ENCODE assay signal across 8 cellular contexts in genomic region chr16:78045865-78046581, GRCh38. TPM values are rescaled to one million over a fixed set of nuclear protein-coding genes. Genes with fewer than 3 reads are reported as not detected.
DNase-seq lines count a peak whose midpoint lies in the region; ATAC-seq and TF ChIP-seq lines count a peak whose summit lies in the region.

No MANE protein-coding gene starts in this region.

- H3K4me3 ChIP-seq in RWPE2 (ENCODE audit: severe bottlenecking), result no peak overlapping the region
- H3K4me3 ChIP-seq in lung, result no peak overlapping the region
- H3K4me3 ChIP-seq in effector memory CD4-positive, alpha-beta T cell (ENCODE audit: insufficient read depth, low read depth, low read length, poor library complexity, severe bottlenecking), result no peak overlapping the region

- no peaks in the 10 kb centered on the region for H3K9me3 ChIP-seq in RWPE2 (ENCODE audit: severe bottlenecking)
- peaks cover 0 to 3% of the 10 kb centered on the region in 2 donors for H3K9me3 ChIP-seq in lung (ENCODE audit: control insufficient read depth in 2 of 2, insufficient read depth in 1 of 2, low read length in 1 of 2)
- no peaks in the 10 kb centered on the region for H3K9me3 ChIP-seq in effector memory CD4-positive, alpha-beta T cell (ENCODE audit: control insufficient read depth, low read length)

- DNase-seq in RWPE2 (ENCODE audit: low spot score), result no peak
- DNase-seq in dermis blood vessel endothelial cell, result peak; percentile 81
- DNase-seq in lung (ENCODE audit: low spot score), result peak; percentile 70
- peak; percentile 11 for DNase-seq in stromal cell of bone marrow (ENCODE audit: low read depth)
- no peak for DNase-seq in effector memory CD4-positive, alpha-beta T cell

- no peak overlapping the region for H3K27ac ChIP-seq in RWPE2 (ENCODE audit: poor library complexity, severe bottlenecking)
- no peak overlapping the region for H3K27ac ChIP-seq in lung (ENCODE audit: low read depth in 1 of 2, low read length in 1 of 2)
- H3K27ac ChIP-seq in effector memory CD4-positive, alpha-beta T cell (ENCODE audit: insufficient read depth, low read length, poor library complexity, severe bottlenecking), result no peak overlapping the region

- 11 to 12% methylated on average over 45 of the region's 45 CpGs for WGBS in lung, 2 donors

- H3K36me3 ChIP-seq in RWPE2 (ENCODE audit: low read depth) (no peaks in the 10 kb centered on the region), lung (ENCODE audit: control insufficient read depth in 2 of 2, insufficient read depth in 2 of 2, low read length in 2 of 2) (no peaks in the 10 kb centered on the region)
- no peaks in the 10 kb centered on the region for H3K36me3 ChIP-seq in effector memory CD4-positive, alpha-beta T cell (ENCODE audit: control insufficient read depth, insufficient read depth, low read length)

- H3K27me3 ChIP-seq in RWPE2 (ENCODE audit: insufficient read depth, poor library complexity, severe bottlenecking) (peaks cover 3% of the 10 kb centered on the region), lung (ENCODE audit: control insufficient read depth, insufficient read depth) (no peaks in the 10 kb centered on the region)
- H3K27me3 ChIP-seq in effector memory CD4-positive, alpha-beta T cell (replicated peaks; ENCODE audit: control insufficient read depth, insufficient read depth, low read length, poor library complexity, severe bottlenecking), result peaks cover 6% of the 10 kb centered on the region

- no peaks in the 10 kb centered on the region for H3K4me1 ChIP-seq in RWPE2 (ENCODE audit: insufficient read depth, poor library complexity, severe bottlenecking)
- H3K4me1 ChIP-seq in lung (ENCODE audit: control insufficient read depth in 2 of 2, insufficient read depth in 2 of 2, low read length in 2 of 2), result peaks cover 0 to 6% of the 10 kb centered on the region in 2 donors
- H3K4me1 ChIP-seq in effector memory CD4-positive, alpha-beta T cell (ENCODE audit: control insufficient read depth, insufficient read depth, low read length, poor library complexity, severe bottlenecking), result no peaks in the 10 kb centered on the region

- ATAC-seq in GM19372 (IDR thresholded peaks at IDR 0.05; ENCODE audit: low read depth, unreplicated experiment) (peak; percentile 67), RWPE2 (ENCODE audit: low read depth) (peak; percentile 84), lung (ENCODE audit: insufficient read depth, low FRiP score) (peak; percentile 93), GM21423 (IDR thresholded peaks at IDR 0.05; ENCODE audit: unreplicated experiment) (no peak), HG03045 (IDR thresholded peaks at IDR 0.05; ENCODE audit: unreplicated experiment) (no peak)

- TF ChIP-seq CTCF in RWPE2 (IDR thresholded peaks at IDR 0.05; ENCODE audit: poor library complexity, severe bottlenecking) (no peak), lung (IDR thresholded peaks at IDR 0.05; ENCODE audit: control extremely low read depth, extremely low read depth) (no peak)

RNA-seq across cellular contexts. Expression of gene CLEC3A, which starts 23.7 kb away (rescaled TPM):
- total RNA-seq in dermis blood vessel endothelial cell, result not detected in 2 replicates
- not detected for total RNA-seq in lung
- not detected for polyA plus RNA-seq in lung

RNA-seq across cellular contexts. Expression of gene WWOX, which starts 53.4 kb away (rescaled TPM):
- total RNA-seq in dermis blood vessel endothelial cell (14.5 and 16.5 TPM in 2 replicates), lung (10 to 100 TPM; 26.7 to 61.5 TPM)
- 1 to 10 TPM; 5.4 to 10.0 TPM for polyA plus RNA-seq in lung

Comparison
In these comparisons a context has a peak if more than half of its experiments do, and no peak if none do; other contexts are left out.
1. ATAC-seq: peak in GM19372 (single experiment), RWPE2 (single experiment) and lung (single experiment); none in GM21423 (single experiment) and HG03045 (single experiment).
2. DNase-seq: peak in dermis blood vessel endothelial cell (single experiment), lung (single experiment) and stromal cell of bone marrow (single experiment); none in RWPE2 (single experiment) and effector memory CD4-positive, alpha-beta T cell (0 of 3).